Comparison of ENCODE assay signal across 7 cellular contexts in genomic region chr15:39420853-39421192, GRCh38.
DNase-seq lines count a peak whose midpoint lies in the region; ATAC-seq, FAIRE-seq and TF ChIP-seq lines count a peak whose summit lies in the region.
"Not testable (repeated sequence)": the region's sequence is repeated elsewhere in the genome, so short reads cannot be mapped to it uniquely, and the experiment has no call there.

No MANE protein-coding gene starts in this region.

- not testable (repeated sequence) for H3K4me2 ChIP-seq in GM23338; HepG2 (ENCODE audit: low read depth, low read length)

- H3K9me3 Mint-ChIP-seq in GM23338, result not testable (repeated sequence)
- peaks cover 17% of the 10 kb centered on the region for H3K9me3 Mint-ChIP-seq in progenitor cell of endocrine pancreas (ENCODE audit: low read depth)

- not testable (repeated sequence) for BruUV-seq in HepG2 (replicated peaks; lab: Mats Ljungman, UMichigan)

- H3K4me3 Mint-ChIP-seq in GM23338, result not testable (repeated sequence)
- peak overlapping the region; percentile 61 for H3K4me3 Mint-ChIP-seq in progenitor cell of endocrine pancreas (ENCODE audit: low read depth)

- not testable (repeated sequence) for H3K4me1 Mint-ChIP-seq in GM23338; progenitor cell of endocrine pancreas (ENCODE audit: low read depth)

- not testable (repeated sequence) for H3K36me3 ChIP-seq in GM23338 (ENCODE audit: insufficient read depth); HUES64 (ENCODE audit: insufficient read depth, low read length); RWPE2 (ENCODE audit: low read depth); bronchial epithelial cell (ENCODE audit: control insufficient read depth, insufficient read depth, low read length); HepG2 (replicated peaks in 1 of 2; ENCODE audit: control insufficient read depth in 1 of 2, insufficient read depth in 2 of 2, low read length in 2 of 2)

- CTCF ChIA-PET in HepG2 (lab: Yijun Ruan, JAX; ENCODE audit: low intra/inter-chr PET ratio, low total read pairs), result not testable (repeated sequence)

- DNase-seq in GM23338 (ENCODE audit: low spot score); RWPE2 (ENCODE audit: low spot score); bronchial epithelial cell (ENCODE audit: low read depth); epithelial cell of prostate (ENCODE audit: low read depth, low spot score); HepG2 (ENCODE audit: low spot score); progenitor cell of endocrine pancreas (ENCODE audit: low spot score, unreplicated experiment): not testable (repeated sequence)

- H3K9ac ChIP-seq in HUES64 (ENCODE audit: low read depth, low read length); HepG2 (ENCODE audit: insufficient read depth, low read depth, low read length): not testable (repeated sequence)

- intact Hi-C loops in HepG2 (cut with micrococcal nuclease; ENCODE audit: unreplicated experiment), result not testable (repeated sequence)

- H3K27ac Mint-ChIP-seq in GM23338, progenitor cell of endocrine pancreas: not testable (repeated sequence)

- peaks cover 15% of the 10 kb centered on the region for H3K9me3 ChIP-seq in HUES64 (ENCODE audit: insufficient read depth, low read depth, low read length)
- not testable (repeated sequence) for H3K9me3 ChIP-seq in RWPE2 (ENCODE audit: severe bottlenecking); HepG2 (ENCODE audit: low read length)

- not testable (repeated sequence) for H3K27me3 ChIP-seq in GM23338 (ENCODE audit: insufficient read depth); HUES64 (ENCODE audit: insufficient read depth, low read length); RWPE2 (ENCODE audit: insufficient read depth, poor library complexity, severe bottlenecking); bronchial epithelial cell (ENCODE audit: control insufficient read depth, insufficient read depth, low read length); HepG2 (ENCODE audit: control insufficient read depth in 1 of 2, insufficient read depth in 2 of 2, low read length in 2 of 2)

- 0 out of 2 replicates have a peak overlapping the region, but pooled peaks have one; percentile 30 for H3K4me3 ChIP-seq in GM23338
- H3K4me3 ChIP-seq in HUES64 (ENCODE audit: low read length), result 0 out of 2 replicates have a peak overlapping the region, but pooled peaks have one; percentile 23
- peak overlapping the region; percentile 19 for H3K4me3 ChIP-seq in RWPE2 (ENCODE audit: severe bottlenecking)
- H3K4me3 ChIP-seq in bronchial epithelial cell (ENCODE audit: low read depth, low read length), result peak overlapping the region; percentile 27
- H3K4me3 ChIP-seq in HepG2 (replicated peaks in 1 of 3; ENCODE audit: insufficient read depth in 1 of 3, low read depth in 2 of 3, low read length in 3 of 3), result not testable (repeated sequence)

- in situ Hi-C loops in HepG2 (cut with HindIII; ENCODE audit: extremely low pct_ligation_motif_present, low pct_unique_long_range_greater_than_20kb), result not testable (repeated sequence)

- not testable (repeated sequence) for TF ChIP-seq EP300 in HepG2 (IDR thresholded peaks at IDR 0.05; ENCODE audit: low read depth in 2 of 2, low read length in 2 of 2); HepG2 (CRISPR knock-in tag; IDR thresholded peaks at IDR 0.05; ENCODE audit: borderline replicate concordance)

- not testable (repeated sequence) for H3K36me3 Mint-ChIP-seq in GM23338 (ENCODE audit: low read depth); progenitor cell of endocrine pancreas (ENCODE audit: insufficient read depth)

- TF ChIP-seq CTCF in GM23338 (conservative IDR thresholded peaks at IDR 0.05; ENCODE audit: low read depth in 2 of 2); RWPE2 (IDR thresholded peaks at IDR 0.05; ENCODE audit: poor library complexity, severe bottlenecking); bronchial epithelial cell (IDR thresholded peaks at IDR 0.05; ENCODE audit: insufficient read depth, low read length, severe bottlenecking); HepG2 (CRISPR knock-in tag; IDR thresholded peaks at IDR 0.05); progenitor cell of endocrine pancreas (IDR thresholded peaks at IDR 0.05; ENCODE audit: unreplicated experiment): not testable (repeated sequence)

- FAIRE-seq in bronchial epithelial cell (lab: Jason Lieb, UNC); HepG2 (lab: Jason Lieb, UNC): not testable (repeated sequence)

- H3K79me2 ChIP-seq in GM23338 (replicated peaks; ENCODE audit: insufficient read depth); HepG2 (ENCODE audit: insufficient read depth, low read length): not testable (repeated sequence)

- TF ChIP-seq RAD21 in HepG2 (CRISPR knock-in tag; IDR thresholded peaks at IDR 0.05), result not testable (repeated sequence)

- H3K4me1 ChIP-seq in GM23338 (ENCODE audit: insufficient read depth); HUES64 (ENCODE audit: insufficient read depth, low read length): not testable (repeated sequence)
- H3K4me1 ChIP-seq in RWPE2 (ENCODE audit: insufficient read depth, poor library complexity, severe bottlenecking) (peaks cover 15% of the 10 kb centered on the region), HepG2 (ENCODE audit: insufficient read depth, low read length) (peaks cover 19% of the 10 kb centered on the region)

- POLR2A ChIA-PET in HepG2 (lab: Yijun Ruan, JAX), result not testable (repeated sequence)

- not testable (repeated sequence) for H2AFZ ChIP-seq in GM23338; HepG2 (ENCODE audit: low read length)

- not testable (repeated sequence) for TF ChIP-seq POLR2A in HepG2 (IDR thresholded peaks at IDR 0.05; ENCODE audit: insufficient read depth in 1 of 2, low read depth in 2 of 2, low read length in 2 of 2)

- not testable (repeated sequence) for H3K27ac ChIP-seq in GM23338 (ENCODE audit: low read depth); HUES64 (ENCODE audit: low read depth, low read length); HepG2 (ENCODE audit: extremely low read length, insufficient read depth, low read length)
- H3K27ac ChIP-seq in RWPE2 (ENCODE audit: poor library complexity, severe bottlenecking) (peak overlapping the region; percentile 71), epithelial cell of prostate (peak overlapping the region; percentile 96)

- not testable (repeated sequence) for H3K27me3 Mint-ChIP-seq in GM23338 (ENCODE audit: insufficient read depth, low read depth, poor library complexity); progenitor cell of endocrine pancreas

- 76% methylated on average over 10 of the region's 14 CpGs for WGBS in HUES64
- WGBS in HepG2 (ENCODE audit: low lambda C conversion rate), result no CpG with 5 or more reads among the region's 14 CpGs

- H4K20me1 ChIP-seq in GM23338 (replicated peaks; ENCODE audit: insufficient read depth); HepG2 (ENCODE audit: insufficient read depth, low read length): not testable (repeated sequence)

- ATAC-seq in GM23338; RWPE2 (ENCODE audit: low read depth); HepG2: not testable (repeated sequence)

- H3F3A ChIP-seq in GM23338 (replicated peaks; ENCODE audit: low read depth), result not testable (repeated sequence)

- not testable (repeated sequence) for H3K9me2 ChIP-seq in GM23338 (ENCODE audit: insufficient read depth)

TF ChIP-seq in HepG2, 621 proteins besides CTCF, POLR2A, EP300 and RAD21:
- peak; percentile 52; the same call in 1 of the 2 replicates for TF ChIP-seq ZNF281 (CRISPR knock-in tag; IDR thresholded peaks at IDR 0.05; ENCODE audit: borderline replicate concordance)
